Comparison of ENCODE assay signal across 14 cellular contexts in the genomic region with DNA sequence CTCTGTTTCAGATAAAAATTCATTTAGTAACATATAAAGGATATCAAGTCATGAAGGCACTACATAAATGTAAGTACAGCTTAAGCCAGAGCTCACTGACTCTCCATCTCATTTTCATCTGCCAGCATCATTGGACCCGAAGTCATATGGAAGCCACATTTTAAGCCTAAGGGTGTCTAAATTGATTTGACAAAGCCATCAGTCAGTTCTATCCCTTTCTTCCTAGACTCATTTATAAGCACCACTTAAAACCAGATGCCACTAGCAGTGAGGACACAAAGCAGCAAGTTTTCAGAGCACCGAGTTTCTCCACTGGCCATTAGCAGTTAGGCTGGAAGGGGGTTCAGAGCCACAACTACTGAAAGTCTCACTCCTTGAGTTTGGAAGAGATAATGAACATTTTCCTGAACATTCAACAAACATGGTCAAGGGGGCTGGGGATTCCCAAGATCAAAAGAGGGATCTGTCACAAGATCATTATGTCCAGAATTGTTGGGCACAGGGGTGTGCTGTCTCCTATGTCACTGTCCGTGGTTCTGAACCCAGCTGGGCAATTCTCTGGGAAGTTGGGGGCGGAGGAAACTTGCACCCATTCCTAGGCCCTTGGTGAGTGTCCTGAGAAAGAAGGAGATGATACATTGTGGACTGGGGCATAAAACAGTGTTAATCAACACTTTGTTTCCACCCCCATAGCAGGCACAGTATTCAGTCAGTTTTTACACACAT.
DNase-seq lines count a peak whose midpoint lies in the region; ATAC-seq, FAIRE-seq and TF ChIP-seq lines count a peak whose summit lies in the region.
"Had no signal": no experiment of that assay in that cellular context is flagged by ENCODE, and none has a peak within 500 bp of the region (broad histone marks: within the 10 kb centered on the region; RNA-seq: fewer than 3 reads in every experiment).

No MANE protein-coding gene starts in this region.

- no peaks in the 10 kb centered on the region for H3K27me3 ChIP-seq in GM23338 (ENCODE audit: insufficient read depth)
- no peaks in the 10 kb centered on the region for H3K27me3 ChIP-seq in PC-9 (ENCODE audit: insufficient read depth, low read depth)
- H3K27me3 ChIP-seq in endothelial cell of umbilical vein (ENCODE audit: control insufficient read depth in 2 of 2, insufficient read depth in 2 of 2, low read length in 2 of 2), result no peaks in the 10 kb centered on the region
- H3K27me3 ChIP-seq in neural progenitor cell, result no peaks in the 10 kb centered on the region
- H3K27me3 ChIP-seq: ascending aorta, tibial nerve had no signal

- H3K9me3 Mint-ChIP-seq in GM23338 (no peaks in the 10 kb centered on the region), neural progenitor cell (no peaks in the 10 kb centered on the region)

- intact Hi-C loops in PC-9 (cut with micrococcal nuclease; ENCODE audit: unreplicated experiment) (loop anchor here (5.0 kb wide), 1 partner anchor 305 kb away; no protein-coding TSS in a partner anchor), endothelial cell of umbilical vein (cut with micrococcal nuclease) (no loop called here)

- no TSS peak for BruUV-seq in PC-9 (replicated peaks; lab: Mats Ljungman, UMichigan)
- BruUV-seq in endothelial cell of umbilical vein (replicated peaks; lab: Mats Ljungman, UMichigan), result no TSS peak

- ATAC-seq in GM23338, result peak; percentile 76

- H3K9me2 ChIP-seq in GM23338 (ENCODE audit: insufficient read depth) (no peaks in the 10 kb centered on the region), PC-9 (ENCODE audit: insufficient read depth) (no peaks in the 10 kb centered on the region)

- H3K79me2 ChIP-seq in GM23338 (replicated peaks; ENCODE audit: insufficient read depth) (no peaks in the 10 kb centered on the region), PC-9 (ENCODE audit: low read depth) (no peaks in the 10 kb centered on the region), endothelial cell of umbilical vein (ENCODE audit: control insufficient read depth, insufficient read depth, low read length) (no peaks in the 10 kb centered on the region), neural progenitor cell (ENCODE audit: low read depth) (no peaks in the 10 kb centered on the region)

- H3K36me3 ChIP-seq in GM23338 (ENCODE audit: insufficient read depth), result no peaks in the 10 kb centered on the region
- no peaks in the 10 kb centered on the region for H3K36me3 ChIP-seq in PC-9 (ENCODE audit: low read depth)
- no peaks in the 10 kb centered on the region for H3K36me3 ChIP-seq in endothelial cell of umbilical vein (ENCODE audit: control insufficient read depth in 2 of 2, extremely low read depth in 1 of 2, insufficient read depth in 2 of 2, low read length in 2 of 2)
- no peaks in the 10 kb centered on the region for H3K36me3 ChIP-seq in neural progenitor cell
- H3K36me3 ChIP-seq: ascending aorta, tibial nerve, WERI-Rb-1 had no signal

- H3K4me3 Mint-ChIP-seq in GM23338, result no peak overlapping the region
- no peak overlapping the region for H3K4me3 Mint-ChIP-seq in neural progenitor cell

- dilution Hi-C loops in endothelial cell of umbilical vein (cut with MboI; ENCODE audit: extremely low pct_ligation_motif_present, low sequenced_read_pairs), result no loop called here

- H3K4me3 ChIP-seq in GM23338 (no peak overlapping the region), PC-9 (no peak overlapping the region), endothelial cell of umbilical vein (replicated peaks in 1 of 3; ENCODE audit: insufficient read depth in 1 of 3, low read depth in 1 of 3, low read length in 3 of 3) (no peak overlapping the region), neural progenitor cell (no peak overlapping the region)
- H3K4me3 ChIP-seq: ascending aorta, smooth muscle cell, tibial nerve had no signal

- H3K4me1 Mint-ChIP-seq in GM23338 (peaks cover 9% of the 10 kb centered on the region; the same call in 2 of the 3 replicates), neural progenitor cell (peaks cover 2% of the 10 kb centered on the region)

- H3K27me3 Mint-ChIP-seq in GM23338 (ENCODE audit: insufficient read depth, low read depth, poor library complexity) (peaks cover 5% of the 10 kb centered on the region), neural progenitor cell (ENCODE audit: insufficient read depth, low read depth) (peaks cover 6% of the 10 kb centered on the region)

- H3K9me3 ChIP-seq in PC-9 (ENCODE audit: insufficient read depth, low read depth) (0 out of 2 replicates have a peak, but pooled peaks cover 5% of the 10 kb centered on the region), endothelial cell of umbilical vein (replicated peaks; ENCODE audit: control insufficient read depth, insufficient read depth, low read length) (no peaks in the 10 kb centered on the region), neural progenitor cell (ENCODE audit: low read depth) (no peaks in the 10 kb centered on the region)
- H3K9me3 ChIP-seq: ascending aorta had no signal

- H4K20me1 ChIP-seq in GM23338 (replicated peaks; ENCODE audit: insufficient read depth), result no peaks in the 10 kb centered on the region; the same call in 1 of the 2 replicates
- H4K20me1 ChIP-seq in PC-9 (ENCODE audit: insufficient read depth), result no peaks in the 10 kb centered on the region
- no peaks in the 10 kb centered on the region for H4K20me1 ChIP-seq in endothelial cell of umbilical vein (replicated peaks; ENCODE audit: control insufficient read depth, extremely low read depth, insufficient read depth, low read length)
- H4K20me1 ChIP-seq in neural progenitor cell (ENCODE audit: low read depth), result peaks cover 6% of the 10 kb centered on the region

- H3K4me1 ChIP-seq in GM23338 (ENCODE audit: insufficient read depth) (no peaks in the 10 kb centered on the region), PC-9 (replicated peaks; ENCODE audit: insufficient read depth) (peaks cover 34% of the 10 kb centered on the region), endothelial cell of umbilical vein (ENCODE audit: control insufficient read depth, extremely low read depth, insufficient read depth, low read length) (peaks cover 4% of the 10 kb centered on the region), neural progenitor cell (peaks cover 3% of the 10 kb centered on the region)

- no peak for FAIRE-seq in endothelial cell of umbilical vein (lab: Jason Lieb, UNC)

- H3F3A ChIP-seq in GM23338 (replicated peaks; ENCODE audit: low read depth) (no peaks in the 10 kb centered on the region), PC-9 (ENCODE audit: insufficient read depth, low read depth) (peaks cover 15% of the 10 kb centered on the region), neural progenitor cell (ENCODE audit: low read depth) (no peaks in the 10 kb centered on the region)

- POLR2A ChIA-PET in PC-9 (lab: Charles Lee; ENCODE audit: unreplicated experiment), result no interaction called here
- POLR2A ChIA-PET in endothelial cell of umbilical vein (lab: Charles Lee), result no interaction called here

- H3K4me2 ChIP-seq in GM23338, result no peak overlapping the region
- H3K4me2 ChIP-seq in PC-9, result peak overlapping the region; percentile 67; the same call in 1 of the 2 replicates
- H3K4me2 ChIP-seq in endothelial cell of umbilical vein (ENCODE audit: insufficient read depth, low read length), result no peak overlapping the region
- H3K4me2 ChIP-seq in neural progenitor cell, result no peak overlapping the region
- H3K4me2 ChIP-seq: KMS-11, smooth muscle cell had no signal

- no peak overlapping the region for H3K27ac Mint-ChIP-seq in GM23338
- no peak overlapping the region for H3K27ac Mint-ChIP-seq in neural progenitor cell

- no peak for TF ChIP-seq CTCF in GM23338 (conservative IDR thresholded peaks at IDR 0.05; ENCODE audit: low read depth in 2 of 2)
- no peak for TF ChIP-seq CTCF in PC-9 (conservative IDR thresholded peaks at IDR 0.05)
- no peak for TF ChIP-seq CTCF in endothelial cell of umbilical vein (IDR thresholded peaks at IDR 0.05; ENCODE audit: extremely low read depth in 1 of 2, insufficient read depth in 1 of 2, low read depth in 1 of 2, low read length in 2 of 2)
- TF ChIP-seq CTCF in neural progenitor cell (IDR thresholded peaks at IDR 0.05), result no peak

- DNase-seq in GM23338 (ENCODE audit: low spot score) (peak; percentile 54), PC-9 (no peak), endothelial cell of umbilical vein (ENCODE audit: low read depth, low spot score) (peak; percentile 21), neural progenitor cell (ENCODE audit: low spot score) (peak; percentile 58), NCI-H510A treated with DMSO at 0.1 percent for 48 hours (lab: John Stamatoyannopoulos, UW) (no peak), superior temporal gyrus (ENCODE audit: extremely low spot score) (no peak), activated T-cell treated with anti-CD3 and anti-CD28 coated beads for 4 hours (no peak), HuH-7 (ENCODE audit: low spot score) (no peak)
- DNase-seq: NCI-H2227 treated with DMSO at 0.1 percent for 48 hours, WERI-Rb-1 had no signal

- no peaks in the 10 kb centered on the region for H3K9me1 ChIP-seq in endothelial cell of umbilical vein (replicated peaks; ENCODE audit: control insufficient read depth, extremely low read depth, insufficient read depth, low read length)

- H3K36me3 Mint-ChIP-seq in GM23338 (ENCODE audit: low read depth) (no peaks in the 10 kb centered on the region), neural progenitor cell (no peaks in the 10 kb centered on the region)

- H2AFZ ChIP-seq in GM23338, result no peak overlapping the region
- H2AFZ ChIP-seq in PC-9, result no peak overlapping the region
- no peak overlapping the region for H2AFZ ChIP-seq in endothelial cell of umbilical vein (ENCODE audit: low read depth, low read length)
- H2AFZ ChIP-seq in neural progenitor cell (replicated peaks), result no peak overlapping the region

- CTCF ChIA-PET in PC-9 (lab: Charles Lee) (no interaction called here), endothelial cell of umbilical vein (lab: Charles Lee) (interaction anchor here (0.8 to 3.5 kb wide), 8 partner anchors 9 to 306 kb away, joined by 3 to 14 read pairs (median 4); a partner anchor contains a TSS)

- H3K27ac ChIP-seq in GM23338 (ENCODE audit: low read depth) (no peak overlapping the region), PC-9 (no peak overlapping the region), endothelial cell of umbilical vein (ENCODE audit: insufficient read depth, low read depth, low read length) (no peak overlapping the region), neural progenitor cell (no peak overlapping the region)
- H3K27ac ChIP-seq: ascending aorta, KMS-11, tibial nerve, WERI-Rb-1 had no signal

- TF ChIP-seq POLR2A in endothelial cell of umbilical vein (IDR thresholded peaks at IDR 0.05; ENCODE audit: low read depth, low read length), result no peak

- H3K9ac ChIP-seq in endothelial cell of umbilical vein (replicated peaks; ENCODE audit: extremely low read depth, insufficient read depth, low read length) (no peak overlapping the region), neural progenitor cell (no peak overlapping the region)
- H3K9ac ChIP-seq: KMS-11 had no signal

TF ChIP-seq in GM23338, 12 proteins besides CTCF, POLR2A, EP300 and RAD21 (continues in another document):
- TF ChIP-seq JUNB (IDR thresholded peaks at IDR 0.05; ENCODE audit: unreplicated experiment), result no peak

TF ChIP-seq in endothelial cell of umbilical vein, 7 proteins besides CTCF, POLR2A, EP300 and RAD21 (continues in another document):
- TF ChIP-seq EZH2 (IDR thresholded peaks at IDR 0.05; ENCODE audit: borderline replicate concordance, low read depth, low read length, severe bottlenecking), result no peak
- no peak for TF ChIP-seq FOS (IDR thresholded peaks at IDR 0.05; ENCODE audit: borderline replicate concordance, insufficient read depth, low read length)
- no peak for TF ChIP-seq GATA2 (IDR thresholded peaks at IDR 0.05; ENCODE audit: insufficient read depth, insufficient read length, low read depth, low read length)

Comparison
In these comparisons a context has a peak if more than half of its experiments do, and no peak if none do; other contexts are left out.
1. DNase-seq: peak in GM23338 (single experiment), endothelial cell of umbilical vein (single experiment) and neural progenitor cell (single experiment); none in PC-9 (0 of 2), NCI-H510A treated with DMSO at 0.1 percent for 48 hours (single experiment), superior temporal gyrus (single experiment), activated T-cell treated with anti-CD3 and anti-CD28 coated beads for 4 hours (single experiment) and HuH-7 (single experiment).